In the genomic region with DNA sequence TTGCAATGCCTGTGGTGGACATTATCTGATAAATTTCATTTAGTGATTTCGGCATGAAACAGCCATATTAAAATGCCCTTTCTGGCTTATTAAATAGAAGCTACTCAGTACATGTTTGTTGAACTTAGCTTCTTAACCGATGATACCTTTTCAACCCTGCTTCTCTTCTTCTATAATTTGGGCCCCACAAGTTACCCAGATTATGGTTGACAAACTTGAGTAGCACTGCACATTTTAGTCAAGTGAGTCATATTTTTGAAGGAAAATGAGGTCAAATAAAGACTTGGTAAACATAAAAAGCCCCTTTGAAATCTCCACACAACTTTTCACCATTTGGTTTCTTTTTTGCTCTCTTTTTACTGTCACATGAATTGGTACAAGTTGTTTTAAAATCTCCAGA, we compare ENCODE assay signal across 17 cellular contexts. TPM values are rescaled to one million over a fixed set of nuclear protein-coding genes. Genes with fewer than 3 reads are reported as not detected.
DNase-seq lines count a peak whose midpoint lies in the region; ATAC-seq and TF ChIP-seq lines count a peak whose summit lies in the region.
"Had no signal": no experiment of that assay in that cellular context is flagged by ENCODE, and none has a peak within 500 bp of the region (broad histone marks: within the 10 kb centered on the region; RNA-seq: fewer than 3 reads in every experiment).

No MANE protein-coding gene starts in this region.

- H4K91ac ChIP-seq in H9 (ENCODE audit: insufficient read length, low read depth, low read length) = no peak overlapping the region

- H3T11ph ChIP-seq in H9 (ENCODE audit: low read length) = no peak overlapping the region

- no peak overlapping the region for H2BK15ac ChIP-seq in H9 (ENCODE audit: low read depth, low read length)

- H3K23me2 ChIP-seq in H9 (ENCODE audit: insufficient read length, low read depth, low read length, poor library complexity, severe bottlenecking) = no peaks in the 10 kb centered on the region

- H2AFZ ChIP-seq in H9 (ENCODE audit: low read length) = no peak overlapping the region

- no peaks in the 10 kb centered on the region for H3K27me3 ChIP-seq in H9 (ENCODE audit: insufficient read depth, low read length)
- H3K27me3 ChIP-seq: Peyer's patch had no signal

- H3K9me3 Mint-ChIP-seq in activated T-cell treated with anti-CD3 and anti-CD28 coated beads, Interleukin-2, amount 50 U/mL, for 24 hours = no peaks in the 10 kb centered on the region
- H3K9me3 Mint-ChIP-seq in activated T-helper 17 cell treated with anti-CD3 and anti-CD28 coated beads, Interleukin-2, amount 50 U/mL, for 72 hours = no peaks in the 10 kb centered on the region
- peaks cover 0 to 2% of the 10 kb centered on the region in 2 donors for H3K9me3 Mint-ChIP-seq in stimulated activated naive CD8-positive, alpha-beta T cell treated with anti-CD3 and anti-CD28 coated beads, Interleukin-15, amount 100 ng/mL, for 72 hours
- no peaks in the 10 kb centered on the region for H3K9me3 Mint-ChIP-seq in activated CD8-positive, alpha-beta memory T cell treated with anti-CD3 and anti-CD28 coated beads, Interleukin-2, amount 10 ng/mL, durations not matched to agents 7 days and 5 days (ENCODE audit: low read depth)
- no peaks in the 10 kb centered on the region for H3K9me3 Mint-ChIP-seq in H9
- H3K9me3 Mint-ChIP-seq: natural killer cell had no signal

- H2AK5ac ChIP-seq in H9 (ENCODE audit: insufficient read length, low read length) = no peak overlapping the region

- H4K5ac ChIP-seq in H9 (ENCODE audit: insufficient read length, low read depth, low read length) = no peak overlapping the region

- no peak overlapping the region for H3K4me3 ChIP-seq in fibroblast of pulmonary artery (replicated peaks; ENCODE audit: low read depth, low read length)
- H3K4me3 ChIP-seq: Peyer's patch had no signal

- H3K4me1 Mint-ChIP-seq in activated T-cell treated with anti-CD3 and anti-CD28 coated beads, Interleukin-2, amount 50 U/mL, for 24 hours (ENCODE audit: low read depth) = peaks cover 25% of the 10 kb centered on the region
- peaks cover 21% of the 10 kb centered on the region for H3K4me1 Mint-ChIP-seq in activated T-helper 17 cell treated with anti-CD3 and anti-CD28 coated beads, Interleukin-2, amount 50 U/mL, for 72 hours
- peaks cover 25% of the 10 kb centered on the region for H3K4me1 Mint-ChIP-seq in stimulated activated naive CD8-positive, alpha-beta T cell treated with anti-CD3 and anti-CD28 coated beads, Interleukin-15, amount 100 ng/mL, for 72 hours
- H3K4me1 Mint-ChIP-seq in activated CD8-positive, alpha-beta memory T cell treated with anti-CD3 and anti-CD28 coated beads, Interleukin-2, amount 10 ng/mL, durations not matched to agents 7 days and 5 days = peaks cover 15% of the 10 kb centered on the region
- H3K4me1 Mint-ChIP-seq in H9 = peaks cover 10% of the 10 kb centered on the region in 2 experiments

- H3K9ac ChIP-seq in H9 (ENCODE audit: extremely low read depth, insufficient read length, low read length) = no peak overlapping the region

- no peak overlapping the region for H2BK5ac ChIP-seq in H9 (ENCODE audit: insufficient read length, low read length)

- H3K27me3 Mint-ChIP-seq in activated T-cell treated with anti-CD3 and anti-CD28 coated beads, Interleukin-2, amount 50 U/mL, for 24 hours = no peaks in the 10 kb centered on the region
- no peaks in the 10 kb centered on the region for H3K27me3 Mint-ChIP-seq in activated T-helper 17 cell treated with anti-CD3 and anti-CD28 coated beads, Interleukin-2, amount 50 U/mL, for 72 hours
- no peaks in the 10 kb centered on the region for H3K27me3 Mint-ChIP-seq in stimulated activated naive CD8-positive, alpha-beta T cell treated with anti-CD3 and anti-CD28 coated beads, Interleukin-15, amount 100 ng/mL, for 72 hours
- H3K27me3 Mint-ChIP-seq in activated CD8-positive, alpha-beta memory T cell treated with anti-CD3 and anti-CD28 coated beads, Interleukin-2, amount 10 ng/mL, durations not matched to agents 7 days and 5 days = no peaks in the 10 kb centered on the region
- H3K27me3 Mint-ChIP-seq in H9 (ENCODE audit: low read depth) = no peaks in the 10 kb centered on the region

- H3K4me1 ChIP-seq in H9 (ENCODE audit: insufficient read depth, low read length) = 0 out of 2 replicates have a peak, but pooled peaks cover 3% of the 10 kb centered on the region
- H3K4me1 ChIP-seq: Peyer's patch had no signal

- H3K27ac ChIP-seq in H9 (ENCODE audit: insufficient read length, low read depth, low read length) = no peak overlapping the region
- H3K27ac ChIP-seq: Peyer's patch had no signal

- H3K14ac ChIP-seq in H9 (ENCODE audit: insufficient read depth, low read length) = no peak overlapping the region

- no peak for DNase-seq in activated T-cell treated with anti-CD3 and anti-CD28 coated beads, Interleukin-2, amount 50 U/mL, for 24 hours
- DNase-seq in activated T-cell treated with anti-CD3 and anti-CD28 coated beads, Interleukin-2, amount 50 U/mL, for 48 hours = no peak
- DNase-seq in fibroblast of pulmonary artery (ENCODE audit: low read depth) (peak; percentile 38), H9 (no peak), head of caudate nucleus (no peak)
- DNase-seq in stimulated activated naive CD8-positive, alpha-beta T cell treated with anti-CD3 and anti-CD28 coated beads, Interleukin-15, amount 100 ng/mL, for 72 hours = no peak
- DNase-seq in activated CD8-positive, alpha-beta memory T cell treated with anti-CD3 and anti-CD28 coated beads, Interleukin-2, amount 10 ng/mL, durations not matched to agents 7 days and 5 days = no peak
- DNase-seq: activated CD4-positive, alpha-beta T cell treated with anti-CD3 and anti-CD28 coated beads, Interleukin-2, amount 10 ng/mL, durations not matched to agents 24 days and 14 days; caudate nucleus; hypothalamus; natural killer cell; NCI-H1694 treated with DMSO at 0.1 percent for 48 hours; NCI-H526 treated with DMSO at 0.1 percent for 48 hours; Peyer's patch; stimulated activated naive CD4-positive, alpha-beta T cell treated with Interleukin-2 at 50 U/mL for 16 hours had no signal

- no peaks in the 10 kb centered on the region for H3K9me3 ChIP-seq in H9 (ENCODE audit: control insufficient read depth, low read depth, low read length)
- H3K9me3 ChIP-seq: Peyer's patch had no signal

- H3K56ac ChIP-seq in H9 (ENCODE audit: insufficient read length, low read depth, low read length) = no peak overlapping the region

- no peaks in the 10 kb centered on the region for H3K36me3 Mint-ChIP-seq in activated T-cell treated with anti-CD3 and anti-CD28 coated beads, Interleukin-2, amount 50 U/mL, for 24 hours (ENCODE audit: low read depth)
- no peaks in the 10 kb centered on the region for H3K36me3 Mint-ChIP-seq in activated T-helper 17 cell treated with anti-CD3 and anti-CD28 coated beads, Interleukin-2, amount 50 U/mL, for 72 hours (ENCODE audit: low read depth)
- peaks cover 3% of the 10 kb centered on the region for H3K36me3 Mint-ChIP-seq in activated CD8-positive, alpha-beta memory T cell treated with anti-CD3 and anti-CD28 coated beads, Interleukin-2, amount 10 ng/mL, durations not matched to agents 7 days and 5 days
- H3K36me3 Mint-ChIP-seq in H9 (ENCODE audit: insufficient read depth in 1 of 3, low read depth in 3 of 3) = 0 out of 7 replicates have a peak, but pooled peaks cover 0 to 4% (median 0%) of the 10 kb centered on the region in 3 experiments
- H3K36me3 Mint-ChIP-seq: natural killer cell had no signal

- H2BK120ac ChIP-seq in H9 (ENCODE audit: low read depth, low read length, poor library complexity, severe bottlenecking) = no peak overlapping the region

- no peak overlapping the region for H3K23ac ChIP-seq in H9 (ENCODE audit: insufficient read length, low read depth, low read length)

- no peaks in the 10 kb centered on the region for H3K79me2 ChIP-seq in H9 (ENCODE audit: insufficient read depth, low read length)

- H2BK20ac ChIP-seq in H9 (ENCODE audit: low read depth, low read length, poor library complexity, severe bottlenecking) = no peak overlapping the region

- H3K27ac Mint-ChIP-seq in activated T-cell treated with anti-CD3 and anti-CD28 coated beads, Interleukin-2, amount 50 U/mL, for 24 hours = peak overlapping the region; percentile 20
- no peak overlapping the region for H3K27ac Mint-ChIP-seq in activated T-helper 17 cell treated with anti-CD3 and anti-CD28 coated beads, Interleukin-2, amount 50 U/mL, for 72 hours
- H3K27ac Mint-ChIP-seq in stimulated activated naive CD8-positive, alpha-beta T cell treated with anti-CD3 and anti-CD28 coated beads, Interleukin-15, amount 100 ng/mL, for 72 hours = peak overlapping the region in 1 of 2 donors; percentile 60
- no peak overlapping the region for H3K27ac Mint-ChIP-seq in activated CD8-positive, alpha-beta memory T cell treated with anti-CD3 and anti-CD28 coated beads, Interleukin-2, amount 10 ng/mL, durations not matched to agents 7 days and 5 days
- peak overlapping the region in 1 of 3 experiments; percentile 53; a peak in 1 of 7 replicates for H3K27ac Mint-ChIP-seq in H9
- H3K27ac Mint-ChIP-seq: activated CD4-positive, alpha-beta T cell treated with anti-CD3 and anti-CD28 coated beads, Interleukin-2, amount 10 ng/mL, durations not matched to agents 24 days and 14 days had no signal

- H3K4me2 ChIP-seq in H9 (ENCODE audit: insufficient read depth, insufficient read length, low read length) = no peak overlapping the region

- H4K20me1 ChIP-seq in H9 (ENCODE audit: control insufficient read depth, insufficient read depth, insufficient read length) = no peaks in the 10 kb centered on the region

- WGBS in H9 (ENCODE audit: extremely low coverage, insufficient read length, low lambda C conversion rate) = no CpG with 5 or more reads among the region's 2 CpGs

- no peak overlapping the region for H3K4ac ChIP-seq in H9 (ENCODE audit: low read depth, low read length)

- no peak overlapping the region for H2BK12ac ChIP-seq in H9 (ENCODE audit: insufficient read length, low read depth, low read length)

- intact Hi-C loops in head of caudate nucleus (cut with DNase I) = no loop called here

- ATAC-seq in activated T-helper 17 cell treated with anti-CD3 and anti-CD28 coated beads, Interleukin-2, amount 50 U/mL, for 72 hours (replicated peaks) = peak; percentile 63
- peak; percentile 67 for ATAC-seq in stimulated activated naive CD8-positive, alpha-beta T cell treated with anti-CD3 and anti-CD28 coated beads, Interleukin-15, amount 100 ng/mL, for 72 hours
- ATAC-seq in activated CD8-positive, alpha-beta memory T cell treated with anti-CD3 and anti-CD28 coated beads, Interleukin-2, amount 10 ng/mL, durations not matched to agents 7 days and 5 days = no peak
- ATAC-seq: sciatic nerve had no signal

- CTCF ChIA-PET in activated CD8-positive, alpha-beta memory T cell treated with anti-CD3 and anti-CD28 coated beads, Interleukin-2, amount 10 ng/mL, durations not matched to agents 7 days and 5 days (lab: Charles Lee) = interaction anchor here (0.9 kb wide), 1 partner anchor 23 kb away, joined by 3 read pairs; no protein-coding TSS in a partner anchor

- no peak overlapping the region for H3K4me3 Mint-ChIP-seq in activated T-cell treated with anti-CD3 and anti-CD28 coated beads, Interleukin-2, amount 50 U/mL, for 24 hours
- H3K4me3 Mint-ChIP-seq in activated T-helper 17 cell treated with anti-CD3 and anti-CD28 coated beads, Interleukin-2, amount 50 U/mL, for 72 hours = peak overlapping the region; percentile 72
- peak overlapping the region in 1 of 2 donors; percentile 45 for H3K4me3 Mint-ChIP-seq in stimulated activated naive CD8-positive, alpha-beta T cell treated with anti-CD3 and anti-CD28 coated beads, Interleukin-15, amount 100 ng/mL, for 72 hours
- no peak overlapping the region for H3K4me3 Mint-ChIP-seq in activated CD8-positive, alpha-beta memory T cell treated with anti-CD3 and anti-CD28 coated beads, Interleukin-2, amount 10 ng/mL, durations not matched to agents 7 days and 5 days
- H3K4me3 Mint-ChIP-seq in H9 = no peak overlapping the region
- H3K4me3 Mint-ChIP-seq: activated CD4-positive, alpha-beta T cell treated with anti-CD3 and anti-CD28 coated beads, Interleukin-2, amount 10 ng/mL, durations not matched to agents 24 days and 14 days had no signal

- TF ChIP-seq CTCF in fibroblast of pulmonary artery (IDR thresholded peaks at IDR 0.05; ENCODE audit: low read length, missing control alignments) (no peak), H9 (conservative IDR thresholded peaks at IDR 0.05) (no peak)

- no peaks in the 10 kb centered on the region for H3K79me1 ChIP-seq in H9 (ENCODE audit: insufficient read depth, low read depth, low read length, poor library complexity, severe bottlenecking)

- no peak overlapping the region for H3K18ac ChIP-seq in H9 (ENCODE audit: insufficient read length, low read depth, low read length)

- H4K8ac ChIP-seq in H9 (replicated peaks; ENCODE audit: insufficient read length, low read depth, low read length) = no peak overlapping the region

RNA-seq across cellular contexts. Expression of a gene that starts 33.8 kb away (rescaled TPM):
- total RNA-seq in activated T-helper 17 cell treated with anti-CD3 and anti-CD28 coated beads, Interleukin-2, amount 50 U/mL, for 72 hours = under 1 TPM; 0.35 to 0.50 TPM
- under 1 TPM; 0.23 to 0.38 TPM for total RNA-seq in activated CD8-positive, alpha-beta memory T cell treated with anti-CD3 and anti-CD28 coated beads, Interleukin-2, amount 10 ng/mL, durations not matched to agents 7 days and 5 days
- total RNA-seq in H9 (2021) = 0.85 and 0.90 TPM in 2 replicates
- total RNA-seq: activated CD4-positive, alpha-beta T cell treated with anti-CD3 and anti-CD28 coated beads, Interleukin-2, amount 10 ng/mL, durations not matched to agents 24 days and 14 days; natural killer cell had no signal
